8 cellular contexts compared by ENCODE assay signal in the genomic region with DNA sequence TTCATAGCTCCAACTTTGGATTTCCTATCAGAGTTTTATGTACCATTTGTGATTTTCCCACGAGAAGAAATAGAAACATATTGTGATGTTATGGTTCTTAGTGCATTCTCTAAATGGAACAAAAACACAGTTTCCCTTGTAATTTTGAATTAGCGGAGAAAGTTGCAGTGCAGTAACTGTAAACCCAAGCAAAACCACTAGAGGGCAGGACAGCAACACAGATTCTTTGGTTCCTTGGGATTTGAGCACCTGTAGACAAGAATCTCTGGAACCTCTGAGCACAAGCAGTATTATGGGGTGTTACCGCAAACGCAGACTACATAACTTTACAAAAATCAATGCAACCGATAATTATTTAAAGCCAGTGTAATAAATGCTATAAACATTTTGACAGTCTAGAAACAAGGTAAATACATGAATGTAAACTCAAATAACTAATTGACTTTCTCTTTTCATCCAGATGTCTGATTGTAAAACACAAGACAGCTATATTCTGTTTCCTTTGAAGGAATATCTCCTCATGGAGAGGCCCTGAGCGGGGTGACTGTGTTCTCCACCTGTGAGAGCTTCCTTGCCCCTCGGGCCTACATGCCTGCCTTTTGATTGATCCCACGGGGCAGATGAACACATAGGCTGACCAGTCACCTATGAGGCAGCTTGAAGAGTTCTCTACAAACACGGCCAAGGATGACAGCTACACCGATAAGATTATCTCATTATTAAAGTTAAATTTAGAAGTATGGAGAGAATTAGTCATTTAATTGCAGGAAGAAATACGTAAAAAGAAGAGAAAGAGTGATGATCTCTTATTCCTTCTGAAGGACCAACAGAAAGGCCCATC.
DNase-seq lines count a peak whose midpoint lies in the region; ATAC-seq and TF ChIP-seq lines count a peak whose summit lies in the region.

No MANE protein-coding gene starts in this region.

- TF ChIP-seq CTCF in GM23338 (conservative IDR thresholded peaks at IDR 0.05; ENCODE audit: low read depth in 2 of 2) (peak; percentile 88 to 94), colonic mucosa (IDR thresholded peaks at IDR 0.05) (peak; percentile 58), osteoblast (IDR thresholded peaks at IDR 0.05; ENCODE audit: extremely low read depth, low read depth, low read length) (peak; percentile 94)

- no peaks in the 10 kb centered on the region for H3K79me2 ChIP-seq in GM23338 (replicated peaks; ENCODE audit: insufficient read depth)
- H3K79me2 ChIP-seq in osteoblast (ENCODE audit: insufficient read depth, low read length), result no peaks in the 10 kb centered on the region

- no peak overlapping the region for H3K27ac Mint-ChIP-seq in GM23338

- ATAC-seq in GM23338 (peak; percentile 82), HG02798 (IDR thresholded peaks at IDR 0.05; ENCODE audit: poor library complexity, unreplicated experiment) (no peak), HG03095 (IDR thresholded peaks at IDR 0.05; ENCODE audit: unreplicated experiment) (no peak)

- H3K4me3 ChIP-seq in GM23338 (no peak overlapping the region), colonic mucosa (no peak overlapping the region), osteoblast (ENCODE audit: insufficient read depth, low read length) (no peak overlapping the region)

- no peak overlapping the region for H3K4me2 ChIP-seq in GM23338
- peak overlapping the region; percentile 67 for H3K4me2 ChIP-seq in osteoblast (ENCODE audit: insufficient read depth, low read length)

- no peak overlapping the region for H3K9ac ChIP-seq in colonic mucosa (ENCODE audit: low read depth in 2 of 2, low read length in 2 of 2)

- no peaks in the 10 kb centered on the region for H3K9me2 ChIP-seq in GM23338 (ENCODE audit: insufficient read depth)

- H2AFZ ChIP-seq in GM23338 (no peak overlapping the region), osteoblast (ENCODE audit: low read length) (peak overlapping the region; percentile 66)

- H3K27me3 Mint-ChIP-seq in GM23338 (ENCODE audit: insufficient read depth, low read depth, poor library complexity), result peaks cover 4% of the 10 kb centered on the region

- no peaks in the 10 kb centered on the region for H3K4me1 Mint-ChIP-seq in GM23338

- H3K4me1 ChIP-seq in GM23338 (ENCODE audit: insufficient read depth) (no peaks in the 10 kb centered on the region), colonic mucosa (no peaks in the 10 kb centered on the region), osteoblast (ENCODE audit: insufficient read depth, low read length) (peaks cover 8% of the 10 kb centered on the region)

- H4K20me1 ChIP-seq in GM23338 (replicated peaks; ENCODE audit: insufficient read depth), result no peaks in the 10 kb centered on the region
- no peaks in the 10 kb centered on the region for H4K20me1 ChIP-seq in osteoblast (ENCODE audit: insufficient read depth, low read length)

- H3K27ac ChIP-seq in GM23338 (ENCODE audit: low read depth) (no peak overlapping the region), colonic mucosa (no peak overlapping the region), osteoblast (ENCODE audit: low read depth, low read length) (peak overlapping the region; percentile 37)

- no peak overlapping the region for H3K4me3 Mint-ChIP-seq in GM23338

- no peaks in the 10 kb centered on the region for H3K27me3 ChIP-seq in GM23338 (ENCODE audit: insufficient read depth)
- H3K27me3 ChIP-seq in colonic mucosa, result no peaks in the 10 kb centered on the region
- H3K27me3 ChIP-seq in osteoblast (ENCODE audit: insufficient read depth, low read length), result no peaks in the 10 kb centered on the region

- no peaks in the 10 kb centered on the region for H3K36me3 ChIP-seq in GM23338 (ENCODE audit: insufficient read depth)
- no peaks in the 10 kb centered on the region for H3K36me3 ChIP-seq in colonic mucosa
- H3K36me3 ChIP-seq in osteoblast (ENCODE audit: insufficient read depth, low read length), result no peaks in the 10 kb centered on the region

- H3K9me3 ChIP-seq in colonic mucosa, result no peaks in the 10 kb centered on the region
- no peaks in the 10 kb centered on the region for H3K9me3 ChIP-seq in osteoblast (ENCODE audit: low read depth, low read length)

- intact Hi-C loops in colonic mucosa (cut with DNase I), result no loop called here

- H3K9me3 Mint-ChIP-seq in GM23338, result no peaks in the 10 kb centered on the region

- H3K36me3 Mint-ChIP-seq in GM23338 (ENCODE audit: low read depth), result no peaks in the 10 kb centered on the region

- H3F3A ChIP-seq in GM23338 (replicated peaks; ENCODE audit: low read depth), result no peaks in the 10 kb centered on the region

- peak; percentile 25 to 54 for DNase-seq in NCI-H2081 (lab: John Stamatoyannopoulos, UW)
- no peak for DNase-seq in NCI-H2081 treated with DMSO at 0.1 percent for 48 hours (lab: John Stamatoyannopoulos, UW)
- DNase-seq in GM23338 (ENCODE audit: low spot score), result peak; percentile 77
- peak; percentile 22 for DNase-seq in NCI-H526 treated with DMSO at 0.1 percent for 48 hours (lab: John Stamatoyannopoulos, UW)
- DNase-seq in colonic mucosa, result no peak
- peak; percentile 60 for DNase-seq in osteoblast (ENCODE audit: insufficient read length, low spot score, missing footprints)

TF ChIP-seq in GM23338, 12 proteins besides CTCF, POLR2A, EP300 and RAD21:
- TF ChIP-seq JUNB (IDR thresholded peaks at IDR 0.05; ENCODE audit: unreplicated experiment), result no peak
- TF ChIP-seq ZNF114 (CRISPR knock-in tag; IDR thresholded peaks at IDR 0.05), result no peak

Comparison
In these comparisons a context has a peak if more than half of its experiments do, and no peak if none do; other contexts are left out.
1. DNase-seq: peak in NCI-H2081 (2 of 2), GM23338 (single experiment), NCI-H526 treated with DMSO at 0.1 percent for 48 hours (single experiment) and osteoblast (single experiment); none in NCI-H2081 treated with DMSO at 0.1 percent for 48 hours (single experiment) and colonic mucosa (single experiment).
2. Peak in every context shown above with its lines, with median percentiles within 50 percentile points of each other: CTCF ChIP-seq.